ENCODE assay signal across 18 cellular contexts in genomic region chr21:46115441-46116188, GRCh38. TPM values are rescaled to one million over a fixed set of nuclear protein-coding genes. Genes with fewer than 3 reads are reported as not detected.
DNase-seq lines count a peak whose midpoint lies in the region; ATAC-seq and TF ChIP-seq lines count a peak whose summit lies in the region.
"Had no signal": no experiment of that assay in that cellular context is flagged by ENCODE, and none has a peak within 500 bp of the region (broad histone marks: within the 10 kb centered on the region; RNA-seq: fewer than 3 reads in every experiment).

No MANE protein-coding gene starts in this region.

- no peak overlapping the region for H3K27ac Mint-ChIP-seq in activated CD8-positive, alpha-beta memory T cell treated with anti-CD3 and anti-CD28 coated beads, Interleukin-2, amount 10 ng/mL, durations not matched to agents 7 days and 5 days
- H3K27ac Mint-ChIP-seq: activated T-helper 1 cell treated with anti-CD3 and anti-CD28 coated beads, Interleukin-12 subunit alpha, Interleukin-12 subunit beta, Interleukin-2, Interleukin-4 antibody, amounts not matched to agents 30 ng/mL and 10 ng/mL and 1 ng/mL, durations not matched to agents 14 hours and 24 hours and 36 hours had no signal

- H3K27ac ChIP-seq in spleen, result no peak overlapping the region
- H3K27ac ChIP-seq: colonic mucosa, epithelial cell of prostate, prostate gland had no signal

- no peaks in the 10 kb centered on the region for H3K9me3 Mint-ChIP-seq in activated CD8-positive, alpha-beta memory T cell treated with anti-CD3 and anti-CD28 coated beads, Interleukin-2, amount 10 ng/mL, durations not matched to agents 7 days and 5 days (ENCODE audit: low read depth)
- H3K9me3 Mint-ChIP-seq: activated T-helper 1 cell treated with anti-CD3 and anti-CD28 coated beads, Interleukin-12 subunit alpha, Interleukin-12 subunit beta, Interleukin-2, Interleukin-4 antibody, amounts not matched to agents 30 ng/mL and 10 ng/mL and 1 ng/mL, durations not matched to agents 14 hours and 24 hours and 36 hours had no signal

- no peak for ATAC-seq in activated CD8-positive, alpha-beta memory T cell treated with anti-CD3 and anti-CD28 coated beads, Interleukin-2, amount 10 ng/mL, durations not matched to agents 7 days and 5 days
- ATAC-seq in left lobe of liver, result no peak

- H3K36me3 ChIP-seq in MG63 (peaks cover 97% of the 10 kb centered on the region), spleen (peaks cover 0 to 89% (median 50%) of the 10 kb centered on the region in 6 donors)

- WGBS in spleen, 5 donors, result 87 to 97% (median 93%) methylated on average over 13 to 17 of the region's 17 CpGs

- H3K27me3 Mint-ChIP-seq in activated CD8-positive, alpha-beta memory T cell treated with anti-CD3 and anti-CD28 coated beads, Interleukin-2, amount 10 ng/mL, durations not matched to agents 7 days and 5 days, result no peaks in the 10 kb centered on the region

- intact Hi-C loops in spleen (cut with DNase I; ENCODE audit: low total_unique reads), result no loop called here

- peak; percentile 17 for DNase-seq in activated CD8-positive, alpha-beta memory T cell treated with anti-CD3 and anti-CD28 coated beads, Interleukin-2, amount 50 U/mL, for 48 hours
- DNase-seq in activated CD8-positive, alpha-beta memory T cell treated with anti-CD3 and anti-CD28 coated beads, Interleukin-2, amount 10 ng/mL, durations not matched to agents 7 days and 5 days, result no peak
- DNase-seq in MG63 (peak; percentile 0), left lobe of liver (ENCODE audit: low spot score) (peak; percentile 40), spleen (peak; percentile 33), kidney glomerular epithelial cell (lab: John Stamatoyannopoulos, UW) (no peak), COLO829 (ENCODE audit: low spot score) (no peak)
- DNase-seq in stimulated activated CD4-positive, alpha-beta T cell treated with anti-CD3 and anti-CD28 coated beads, Interleukin-4, amount 100 ng/mL, for 24 hours, result no peak
- DNase-seq: activated CD4-positive, alpha-beta T cell treated with anti-CD3 and anti-CD28 coated beads, Interleukin-2, amount 50 U/mL, for 4 hours; colonic mucosa; GOT3; NCI-H1930; NCI-H524 had no signal

- no peaks in the 10 kb centered on the region for H3K27me3 ChIP-seq in MG63
- H3K27me3 ChIP-seq in spleen (replicated peaks in 1 of 7), result no peaks in the 10 kb centered on the region
- H3K27me3 ChIP-seq: colonic mucosa had no signal

- H3K4me3 ChIP-seq in MG63 (no peak overlapping the region), spleen (no peak overlapping the region)
- H3K4me3 ChIP-seq: colonic mucosa, prostate gland had no signal

- no peak for TF ChIP-seq POLR2A in spleen (IDR thresholded peaks at IDR 0.05)

- H3K4me1 Mint-ChIP-seq in activated CD8-positive, alpha-beta memory T cell treated with anti-CD3 and anti-CD28 coated beads, Interleukin-2, amount 10 ng/mL, durations not matched to agents 7 days and 5 days, result no peaks in the 10 kb centered on the region

- H3K4me3 Mint-ChIP-seq in activated CD8-positive, alpha-beta memory T cell treated with anti-CD3 and anti-CD28 coated beads, Interleukin-2, amount 10 ng/mL, durations not matched to agents 7 days and 5 days, result no peak overlapping the region
- H3K4me3 Mint-ChIP-seq: activated T-helper 1 cell treated with anti-CD3 and anti-CD28 coated beads, Interleukin-12 subunit alpha, Interleukin-12 subunit beta, Interleukin-2, Interleukin-4 antibody, amounts not matched to agents 30 ng/mL and 10 ng/mL and 1 ng/mL, durations not matched to agents 14 hours and 24 hours and 36 hours had no signal

- H3K36me3 Mint-ChIP-seq in activated CD8-positive, alpha-beta memory T cell treated with anti-CD3 and anti-CD28 coated beads, Interleukin-2, amount 10 ng/mL, durations not matched to agents 7 days and 5 days, result no peaks in the 10 kb centered on the region

- no peaks in the 10 kb centered on the region for H3K4me1 ChIP-seq in spleen
- H3K4me1 ChIP-seq: Caco-2, colonic mucosa, prostate gland had no signal

- H3K9me3 ChIP-seq in MG63, result peaks cover 8% of the 10 kb centered on the region
- peaks cover 0 to 15% (median 10%) of the 10 kb centered on the region in 8 donors for H3K9me3 ChIP-seq in spleen
- H3K9me3 ChIP-seq: Caco-2, colonic mucosa, prostate gland had no signal

- TF ChIP-seq CTCF in spleen (IDR thresholded peaks at IDR 0.05 in 8 of 11, conservative IDR thresholded peaks at IDR 0.05 in 3 of 11), result no peak

- CTCF ChIA-PET in activated CD8-positive, alpha-beta memory T cell treated with anti-CD3 and anti-CD28 coated beads, Interleukin-2, amount 10 ng/mL, durations not matched to agents 7 days and 5 days (lab: Charles Lee), result no interaction called here

RNA-seq across cellular contexts. Expression of gene COL6A2, which starts 17.7 kb away (rescaled TPM):
- total RNA-seq in activated CD8-positive, alpha-beta memory T cell treated with anti-CD3 and anti-CD28 coated beads, Interleukin-2, amount 10 ng/mL, durations not matched to agents 7 days and 5 days, result 10 to 100 TPM in 1 of 2 experiments, 1 to 10 TPM in 1; 5.0 to 17.9 TPM
- 949 and 1,198 TPM in 2 replicates for total RNA-seq in MG63 (2014; rRNA removed; shearing (Covaris generic); ENCODE audit: low replicate concordance)
- 34.9 TPM for total RNA-seq in left lobe of liver
- total RNA-seq in spleen, result 100 to 1,000 TPM; 105 to 259 (median 198) TPM
- polyA plus RNA-seq in spleen, result 100 to 1,000 TPM; 101 to 244 (median 110) TPM

RNA-seq across cellular contexts. Expression of gene FTCD, which starts 39.8 kb away (rescaled TPM):
- not detected for total RNA-seq in activated CD8-positive, alpha-beta memory T cell treated with anti-CD3 and anti-CD28 coated beads, Interleukin-2, amount 10 ng/mL, durations not matched to agents 7 days and 5 days
- not detected in 2 replicates for total RNA-seq in MG63 (2014; rRNA removed; shearing (Covaris generic); ENCODE audit: low replicate concordance)
- total RNA-seq in left lobe of liver (668 TPM), spleen (1 to 10 TPM in 1 of 7 donors, under 1 TPM in 1, not detected in 5; 0.81 to 1.7 TPM)
- 1 to 10 TPM in 1 of 3 donors, under 1 TPM in 2; 0.35 to 2.8 (median 0.38) TPM for polyA plus RNA-seq in spleen
- total RNA-seq: SK-MEL-5 had no signal

Comparison
In these comparisons a context has a peak if more than half of its experiments do, and no peak if none do; other contexts are left out.
1. DNase-seq: peak in activated CD8-positive, alpha-beta memory T cell treated with anti-CD3 and anti-CD28 coated beads, Interleukin-2, amount 50 U/mL, for 48 hours (single experiment), MG63 (single experiment), left lobe of liver (single experiment) and spleen (single experiment); none in activated CD8-positive, alpha-beta memory T cell treated with anti-CD3 and anti-CD28 coated beads, Interleukin-2, amount 10 ng/mL, durations not matched to agents 7 days and 5 days (single experiment), kidney glomerular epithelial cell (single experiment), stimulated activated CD4-positive, alpha-beta T cell treated with anti-CD3 and anti-CD28 coated beads, Interleukin-4, amount 100 ng/mL, for 24 hours (single experiment) and COLO829 (single experiment).
2. RNA of gene FTCD, which starts 39.8 kb away (total RNA-seq): 668 TPM in left lobe of liver (single experiment); 0.81 to 1.7 TPM in spleen, not detected in activated CD8-positive, alpha-beta memory T cell treated with anti-CD3 and anti-CD28 coated beads, Interleukin-2, amount 10 ng/mL, durations not matched to agents 7 days and 5 days and not detected in MG63; every median in the first group is over 100 times any median in the second.